In the genomic region with DNA sequence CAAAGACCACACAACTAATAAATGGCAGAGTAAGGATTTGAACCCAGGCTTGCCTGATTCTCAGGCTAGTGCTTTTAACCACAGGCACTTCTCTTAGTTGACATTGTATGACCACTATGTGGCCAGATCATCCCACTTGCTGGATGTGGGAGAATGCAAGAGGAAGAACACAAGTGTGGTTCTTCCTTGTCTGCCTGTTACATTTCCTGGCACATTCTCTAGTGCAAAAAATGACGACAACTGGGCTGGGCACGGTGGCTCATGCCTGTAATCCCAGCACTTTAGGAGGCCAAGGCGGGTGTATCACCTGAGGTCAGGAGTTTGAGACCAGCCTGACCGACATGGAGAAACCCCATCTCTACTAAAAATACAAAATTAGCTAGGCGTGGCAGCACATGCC, we compare ENCODE assay signal across 4 cellular contexts.
A peak's percentile ranks its signal among the peaks of the same experiment; 100 is the strongest.
DNase-seq lines count a peak whose midpoint lies in the region; ATAC-seq, FAIRE-seq and TF ChIP-seq lines count a peak whose summit lies in the region.
"Not testable (repeated sequence)": the region's sequence is repeated elsewhere in the genome, so short reads cannot be mapped to it uniquely, and the experiment has no call there.

No MANE protein-coding gene starts in this region.

- POLR2A ChIA-PET in A549 (lab: Yijun Ruan, JAX), result not testable (repeated sequence)

- not testable (repeated sequence) for TF ChIP-seq POLR2A in A549 (IDR thresholded peaks at IDR 0.05; ENCODE audit: low read length)

- not testable (repeated sequence) for TF ChIP-seq RAD21 in A549 (conservative IDR thresholded peaks at IDR 0.05 in 1 of 2, IDR thresholded peaks at IDR 0.05 in 1 of 2)

- intact Hi-C loops in left colon (cut with DNase I, micrococcal nuclease); mucosa of descending colon (cut with DNase I, micrococcal nuclease): not testable (repeated sequence)

- peak overlapping the region; percentile 22 to 71; a peak in 4 of 6 replicates for H3K27ac ChIP-seq in A549

- peak overlapping the region; percentile 13; the same call in 1 of the 3 replicates for H3K4me2 ChIP-seq in A549

- H3K4me1 ChIP-seq in A549 (peaks cover 21% of the 10 kb centered on the region), mucosa of descending colon (ENCODE audit: low read depth) (peaks cover 12% of the 10 kb centered on the region)

- H3K9me3 ChIP-seq in A549, mucosa of descending colon: not testable (repeated sequence)

- not testable (repeated sequence) for H3K4me3 ChIP-seq in A549, mucosa of descending colon

- not testable (repeated sequence) for DNase-seq in A549 (ENCODE audit: low read depth in 1 of 2, low spot score in 1 of 2); left colon; mucosa of descending colon
- peak; percentile 35 for DNase-seq in ACHN

- H3K36me3 ChIP-seq in mucosa of descending colon (ENCODE audit: low read depth), result not testable (repeated sequence)

- in situ Hi-C loops in ACHN (cut with HindIII; ENCODE audit: low pct_ligation_motif_present, low pct_unique_long_range_greater_than_20kb, low sequenced_read_pairs), result not testable (repeated sequence)

- 64% methylated on average over 5 of the region's 5 CpGs for WGBS in A549 (ENCODE audit: missing lambda C conversion rate)

- TF ChIP-seq CTCF in A549 (IDR thresholded peaks at IDR 0.05); mucosa of descending colon (IDR thresholded peaks at IDR 0.05): not testable (repeated sequence)

- TF ChIP-seq EP300 in A549 (IDR thresholded peaks at IDR 0.05), result not testable (repeated sequence)

- not testable (repeated sequence) for FAIRE-seq in A549 (lab: Jason Lieb, UNC)

- CTCF ChIA-PET in A549 (lab: Yijun Ruan, JAX), result interaction anchor here (1.3 kb wide), 1 partner anchor 159 kb away, joined by 5 read pairs; no protein-coding TSS in a partner anchor

- peak in 1 of 2 experiments; percentile 10; a peak in 1 of 6 replicates for ATAC-seq in A549
- peak; percentile 55 for ATAC-seq in left colon
- ATAC-seq in mucosa of descending colon, result peak; percentile 63
